In genomic region chr1:147673816-147674215, GRCh38 we compare ENCODE assay signal across 19 cellular contexts. TPM values are rescaled to one million over a fixed set of nuclear protein-coding genes. Genes with fewer than 3 reads are reported as not detected.
DNase-seq lines count a peak whose midpoint lies in the region; ATAC-seq and TF ChIP-seq lines count a peak whose summit lies in the region.
"Had no signal": no experiment of that assay in that cellular context is flagged by ENCODE, and none has a peak within 500 bp of the region (broad histone marks: within the 10 kb centered on the region; RNA-seq: fewer than 3 reads in every experiment).

No MANE protein-coding gene starts in this region.

- no peak overlapping the region for H3K27ac Mint-ChIP-seq in neural crest cell (ENCODE audit: unreplicated experiment)
- H3K27ac Mint-ChIP-seq: CD14-positive monocyte; CD4-positive, alpha-beta T cell had no signal

- no peaks in the 10 kb centered on the region for H3K27me3 ChIP-seq in A673 (replicated peaks; ENCODE audit: insufficient read depth, low read depth, low read length, poor library complexity)
- H3K27me3 ChIP-seq: BE2C; BLaER1 treated with 17β-estradiol and CSF1 and Interleukin-3, amounts not matched to agents 10 nM and 100 nM had no signal

- peaks cover 63% of the 10 kb centered on the region for H3K4me1 Mint-ChIP-seq in neural crest cell

- CTCF ChIA-PET in A673 (lab: Charles Lee), result no interaction called here

- peaks cover 11% of the 10 kb centered on the region for H3K9me3 Mint-ChIP-seq in neural crest cell

- peak overlapping the region; percentile 33 for H3K27ac ChIP-seq in A673 (ENCODE audit: low read depth, low read length, poor library complexity, severe bottlenecking)
- H3K27ac ChIP-seq: 22Rv1; BLaER1 treated with 17β-estradiol and CSF1 and Interleukin-3, amounts not matched to agents 10 nM and 100 nM had no signal

- H3K4me3 Mint-ChIP-seq in neural crest cell, result peak overlapping the region; percentile 20
- H3K4me3 Mint-ChIP-seq: CD14-positive monocyte; CD4-positive, alpha-beta T cell had no signal

- POLR2A ChIA-PET in A673 (lab: Charles Lee; ENCODE audit: low non-redundant PET), result no interaction called here

- ATAC-seq in GM21381 (IDR thresholded peaks at IDR 0.05; ENCODE audit: unreplicated experiment), result no peak

- TF ChIP-seq CTCF in A673 (conservative IDR thresholded peaks at IDR 0.05; ENCODE audit: low read depth, low read length) (no peak), neural crest cell (conservative IDR thresholded peaks at IDR 0.05) (no peak)

- peaks cover 27% of the 10 kb centered on the region for H3K4me1 ChIP-seq in A673 (ENCODE audit: insufficient read depth, low read length, poor library complexity, severe bottlenecking)
- H3K4me1 ChIP-seq: BE2C had no signal

- H3K9me3 ChIP-seq in A673 (ENCODE audit: low read depth, low read length, poor library complexity, severe bottlenecking), result peaks cover 20% of the 10 kb centered on the region
- H3K9me3 ChIP-seq: BE2C had no signal

- intact Hi-C loops in A673 (cut with micrococcal nuclease; ENCODE audit: unreplicated experiment), result loop anchor here (5.0 kb wide), 1 partner anchor 77 kb away; no protein-coding TSS in a partner anchor

- H3K36me3 Mint-ChIP-seq in neural crest cell (ENCODE audit: low read depth), result peaks cover 16% of the 10 kb centered on the region
- H3K36me3 Mint-ChIP-seq: CD14-positive monocyte had no signal

- no peak overlapping the region for H3K4me3 ChIP-seq in A673 (ENCODE audit: low read depth, low read length, poor library complexity, severe bottlenecking)
- H3K4me3 ChIP-seq: BLaER1 treated with 17β-estradiol and CSF1 and Interleukin-3, amounts not matched to agents 10 nM and 100 nM had no signal

- H3K36me3 ChIP-seq in A673 (ENCODE audit: insufficient read depth, low read length, poor library complexity, severe bottlenecking), result no peaks in the 10 kb centered on the region
- H3K36me3 ChIP-seq: BE2C; BLaER1 treated with 17β-estradiol and CSF1 and Interleukin-3, amounts not matched to agents 10 nM and 100 nM had no signal

- BruUV-seq in A673 (replicated peaks; lab: Mats Ljungman, UMichigan), result no TSS peak

- H3K27me3 Mint-ChIP-seq in neural crest cell (ENCODE audit: low read depth), result no peaks in the 10 kb centered on the region

- no peak for DNase-seq in A673 (ENCODE audit: low spot score)
- peak; percentile 60 for DNase-seq in NCI-H226
- no peak for DNase-seq in neural crest cell (ENCODE audit: low read depth, low spot score)
- DNase-seq in GM03348 (ENCODE audit: low spot score), result no peak
- DNase-seq in middle frontal gyrus (ENCODE audit: extremely low spot score, low spot score), result no peak
- DNase-seq: ACHN; AML-193; BE2C; CD4-positive, alpha-beta T cell; CD8-positive, alpha-beta memory T cell; DMS53; DMS79 treated with DMSO at 0.1 percent for 48 hours; GF-D8; GOT3; H7 had no signal

RNA-seq across cellular contexts. Expression of gene ACP6, which starts 3.5 kb away (rescaled TPM):
- total RNA-seq in A673 (2021) (14.4 and 15.3 TPM in 2 replicates), neural crest cell (21.8 and 22.1 TPM in 2 replicates)
